Comparison of ENCODE assay signal across 14 cellular contexts in genomic region chr17:64509179-64509578, GRCh38. TPM values are rescaled to one million over a fixed set of nuclear protein-coding genes. Genes with fewer than 3 reads are reported as not detected.
DNase-seq lines count a peak whose midpoint lies in the region; ATAC-seq and TF ChIP-seq lines count a peak whose summit lies in the region.
"Had no signal": no experiment of that assay in that cellular context is flagged by ENCODE, and none has a peak within 500 bp of the region (broad histone marks: within the 10 kb centered on the region; RNA-seq: fewer than 3 reads in every experiment).

No MANE protein-coding gene starts in this region.

- TF ChIP-seq POLR2A in NB4 (IDR thresholded peaks at IDR 0.05; ENCODE audit: extremely low read depth, insufficient read length) = no peak

- H3K36me3 Mint-ChIP-seq in activated CD8-positive, alpha-beta T cell treated with anti-CD3 and anti-CD28 coated beads for 36 hours (ENCODE audit: low read depth) = peaks cover 51% of the 10 kb centered on the region
- peaks cover 59% of the 10 kb centered on the region for H3K36me3 Mint-ChIP-seq in activated CD8-positive, alpha-beta T cell treated with anti-CD3 and anti-CD28 coated beads, Interleukin-2, amount 10 ng/mL, durations not matched to agents 7 days and 5 days (ENCODE audit: low read depth)
- peaks cover 32% of the 10 kb centered on the region for H3K36me3 Mint-ChIP-seq in chondrocyte (ENCODE audit: low read depth)

- H3K4me1 Mint-ChIP-seq in activated CD8-positive, alpha-beta T cell treated with anti-CD3 and anti-CD28 coated beads for 36 hours (ENCODE audit: low read depth) = peaks cover 37% of the 10 kb centered on the region
- peaks cover 27% of the 10 kb centered on the region for H3K4me1 Mint-ChIP-seq in activated CD8-positive, alpha-beta T cell treated with anti-CD3 and anti-CD28 coated beads, Interleukin-2, amount 10 ng/mL, durations not matched to agents 7 days and 5 days (ENCODE audit: low read depth)
- H3K4me1 Mint-ChIP-seq in chondrocyte (ENCODE audit: low read depth) = peaks cover 22% of the 10 kb centered on the region

- TF ChIP-seq CTCF in activated CD8-positive, alpha-beta T cell treated with anti-CD3 and anti-CD28 coated beads for 36 hours (IDR thresholded peaks at IDR 0.05) = no peak
- TF ChIP-seq CTCF in NB4 (IDR thresholded peaks at IDR 0.05; ENCODE audit: low read depth, low read length) (no peak), chondrocyte (IDR thresholded peaks at IDR 0.05) (no peak), osteoblast (IDR thresholded peaks at IDR 0.05; ENCODE audit: extremely low read depth, low read depth, low read length) (no peak)

- peak overlapping the region; percentile 22 for H3K4me3 Mint-ChIP-seq in activated CD8-positive, alpha-beta T cell treated with anti-CD3 and anti-CD28 coated beads for 36 hours
- H3K4me3 Mint-ChIP-seq in activated CD8-positive, alpha-beta T cell treated with anti-CD3 and anti-CD28 coated beads, Interleukin-2, amount 10 ng/mL, durations not matched to agents 7 days and 5 days = no peak overlapping the region
- H3K4me3 Mint-ChIP-seq in chondrocyte (ENCODE audit: unreplicated experiment) = peak overlapping the region; percentile 36

- peaks cover 49% of the 10 kb centered on the region for H3K36me3 ChIP-seq in osteoblast (ENCODE audit: insufficient read depth, low read length)
- H3K36me3 ChIP-seq: prostate gland had no signal

- no peak for DNase-seq in activated CD8-positive, alpha-beta T cell treated with anti-CD3 and anti-CD28 coated beads for 36 hours
- no peak for DNase-seq in activated CD8-positive, alpha-beta T cell treated with anti-CD3 and anti-CD28 coated beads, Interleukin-2, amount 10 ng/mL, durations not matched to agents 7 days and 5 days
- DNase-seq in NB4 (ENCODE audit: low read depth) = no peak
- no peak for DNase-seq in chondrocyte (ENCODE audit: low spot score)
- DNase-seq in osteoblast (ENCODE audit: insufficient read length, low spot score, missing footprints) = no peak
- DNase-seq in HuH-7.5 (ENCODE audit: low spot score) = no peak
- DNase-seq in AG08395 (ENCODE audit: low spot score) = no peak
- DNase-seq: activated CD4-positive, alpha-beta T cell treated with anti-CD3 and anti-CD28 coated beads for 48 hours; COR-L47; mucosa of descending colon; SHP77; T-helper 9 cell had no signal

- intact Hi-C loops in activated CD8-positive, alpha-beta T cell treated with anti-CD3 and anti-CD28 coated beads for 36 hours (cut with micrococcal nuclease) = loop anchor here (5.0 kb wide), 1 partner anchor 148 kb away; no protein-coding TSS in a partner anchor

- H4K20me1 ChIP-seq in osteoblast (ENCODE audit: insufficient read depth, low read length) = peaks cover 35% of the 10 kb centered on the region

- H3K9me3 Mint-ChIP-seq in activated CD8-positive, alpha-beta T cell treated with anti-CD3 and anti-CD28 coated beads for 36 hours = no peaks in the 10 kb centered on the region
- H3K9me3 Mint-ChIP-seq in activated CD8-positive, alpha-beta T cell treated with anti-CD3 and anti-CD28 coated beads, Interleukin-2, amount 10 ng/mL, durations not matched to agents 7 days and 5 days (ENCODE audit: insufficient read depth) = no peaks in the 10 kb centered on the region
- no peaks in the 10 kb centered on the region for H3K9me3 Mint-ChIP-seq in chondrocyte (ENCODE audit: low read depth)

- peaks cover 72% of the 10 kb centered on the region for H3K79me2 ChIP-seq in osteoblast (ENCODE audit: insufficient read depth, low read length)

- no peak overlapping the region for H3K27ac Mint-ChIP-seq in activated CD8-positive, alpha-beta T cell treated with anti-CD3 and anti-CD28 coated beads for 36 hours
- H3K27ac Mint-ChIP-seq in activated CD8-positive, alpha-beta T cell treated with anti-CD3 and anti-CD28 coated beads, Interleukin-2, amount 10 ng/mL, durations not matched to agents 7 days and 5 days = no peak overlapping the region
- no peak overlapping the region for H3K27ac Mint-ChIP-seq in chondrocyte (ENCODE audit: unreplicated experiment)

- H3K27me3 Mint-ChIP-seq in activated CD8-positive, alpha-beta T cell treated with anti-CD3 and anti-CD28 coated beads for 36 hours = no peaks in the 10 kb centered on the region
- H3K27me3 Mint-ChIP-seq in activated CD8-positive, alpha-beta T cell treated with anti-CD3 and anti-CD28 coated beads, Interleukin-2, amount 10 ng/mL, durations not matched to agents 7 days and 5 days (ENCODE audit: low read depth) = no peaks in the 10 kb centered on the region
- H3K27me3 Mint-ChIP-seq in chondrocyte (ENCODE audit: low read depth) = no peaks in the 10 kb centered on the region

- CTCF ChIA-PET in activated CD8-positive, alpha-beta T cell treated with anti-CD3 and anti-CD28 coated beads for 36 hours (lab: Charles Lee) = interaction anchor here (0.7 to 1.9 kb wide), 2 partner anchors 18 to 89 kb away, joined by 3 to 12 read pairs; no protein-coding TSS in a partner anchor
- CTCF ChIA-PET in activated CD8-positive, alpha-beta T cell treated with anti-CD3 and anti-CD28 coated beads, Interleukin-2, amount 10 ng/mL, durations not matched to agents 7 days and 5 days (lab: Charles Lee) = interaction anchor here (2.1 kb wide), 1 partner anchor 140 kb away, joined by 8 read pairs; no protein-coding TSS in a partner anchor

- H3K27me3 ChIP-seq in osteoblast (ENCODE audit: insufficient read depth, low read length) = no peaks in the 10 kb centered on the region

- ATAC-seq in activated CD8-positive, alpha-beta T cell treated with anti-CD3 and anti-CD28 coated beads for 36 hours = no peak
- no peak for ATAC-seq in activated CD8-positive, alpha-beta T cell treated with anti-CD3 and anti-CD28 coated beads, Interleukin-2, amount 10 ng/mL, durations not matched to agents 7 days and 5 days
- ATAC-seq in HG02623 (IDR thresholded peaks at IDR 0.05; ENCODE audit: unreplicated experiment) = no peak
- ATAC-seq: mucosa of descending colon had no signal

- no peak overlapping the region for H3K27ac ChIP-seq in osteoblast (ENCODE audit: low read depth, low read length)
- H3K27ac ChIP-seq: prostate gland had no signal

- POLR2A ChIA-PET in activated CD8-positive, alpha-beta T cell treated with anti-CD3 and anti-CD28 coated beads for 36 hours (lab: Charles Lee) = interaction anchor here (1.2 to 2.0 kb wide), 2 partner anchors 8 to 13 kb away, joined by 3 to 11 read pairs; partner anchors contain the start of gene POLG2
- POLR2A ChIA-PET in activated CD8-positive, alpha-beta T cell treated with anti-CD3 and anti-CD28 coated beads, Interleukin-2, amount 10 ng/mL, durations not matched to agents 7 days and 5 days (lab: Charles Lee) = no interaction called here

- H3K4me1 ChIP-seq in osteoblast (ENCODE audit: insufficient read depth, low read length) = peaks cover 14% of the 10 kb centered on the region

- H3K4me3 ChIP-seq in NB4 (ENCODE audit: low read depth, low read length) (peak overlapping the region; percentile 34), osteoblast (ENCODE audit: insufficient read depth, low read length) (no peak overlapping the region)
- H3K4me3 ChIP-seq: mucosa of descending colon had no signal

- H2AFZ ChIP-seq in osteoblast (ENCODE audit: low read length) = no peak overlapping the region

- peak overlapping the region; percentile 9 for H3K4me2 ChIP-seq in osteoblast (ENCODE audit: insufficient read depth, low read length)

- H3K9me3 ChIP-seq in osteoblast (ENCODE audit: low read depth, low read length) = no peaks in the 10 kb centered on the region
- H3K9me3 ChIP-seq: mucosa of descending colon, prostate gland had no signal

RNA-seq across cellular contexts. Expression of gene CEP95, which starts 2.4 kb away (rescaled TPM):
- 10 to 100 TPM; 45.2 to 45.7 TPM for total RNA-seq in activated CD8-positive, alpha-beta T cell treated with anti-CD3 and anti-CD28 coated beads for 36 hours
- 10 to 100 TPM; 49.2 to 51.7 TPM for total RNA-seq in activated CD8-positive, alpha-beta T cell treated with anti-CD3 and anti-CD28 coated beads, Interleukin-2, amount 10 ng/mL, durations not matched to agents 7 days and 5 days
- total RNA-seq in chondrocyte = 29.2 to 34.0 TPM (median 29.6 TPM) in 3 replicates
- 47.4 and 48.9 TPM in 2 replicates for total RNA-seq in osteoblast

RNA-seq across cellular contexts. Expression of gene DDX5, which starts 3.1 kb away (rescaled TPM):
- 100 to 1,000 TPM; 632 to 668 TPM for total RNA-seq in activated CD8-positive, alpha-beta T cell treated with anti-CD3 and anti-CD28 coated beads for 36 hours
- total RNA-seq in activated CD8-positive, alpha-beta T cell treated with anti-CD3 and anti-CD28 coated beads, Interleukin-2, amount 10 ng/mL, durations not matched to agents 7 days and 5 days = 100 to 1,000 TPM; 853 to 855 TPM
- total RNA-seq in chondrocyte = 582 to 747 TPM (median 611 TPM) in 3 replicates
- 291 and 309 TPM in 2 replicates for total RNA-seq in osteoblast

RNA-seq across cellular contexts. Expression of gene POLG2, which starts 12.3 kb away (rescaled TPM):
- total RNA-seq in activated CD8-positive, alpha-beta T cell treated with anti-CD3 and anti-CD28 coated beads for 36 hours = 10 to 100 TPM; 37.3 to 41.1 TPM
- total RNA-seq in activated CD8-positive, alpha-beta T cell treated with anti-CD3 and anti-CD28 coated beads, Interleukin-2, amount 10 ng/mL, durations not matched to agents 7 days and 5 days = 10 to 100 TPM; 31.3 to 33.7 TPM
- total RNA-seq in chondrocyte = 10.3 to 13.1 TPM (median 11.7 TPM) in 3 replicates
- total RNA-seq in osteoblast = 7.2 and 7.7 TPM in 2 replicates
